ENCODE assay signal across 12 cellular contexts in the genomic region with DNA sequence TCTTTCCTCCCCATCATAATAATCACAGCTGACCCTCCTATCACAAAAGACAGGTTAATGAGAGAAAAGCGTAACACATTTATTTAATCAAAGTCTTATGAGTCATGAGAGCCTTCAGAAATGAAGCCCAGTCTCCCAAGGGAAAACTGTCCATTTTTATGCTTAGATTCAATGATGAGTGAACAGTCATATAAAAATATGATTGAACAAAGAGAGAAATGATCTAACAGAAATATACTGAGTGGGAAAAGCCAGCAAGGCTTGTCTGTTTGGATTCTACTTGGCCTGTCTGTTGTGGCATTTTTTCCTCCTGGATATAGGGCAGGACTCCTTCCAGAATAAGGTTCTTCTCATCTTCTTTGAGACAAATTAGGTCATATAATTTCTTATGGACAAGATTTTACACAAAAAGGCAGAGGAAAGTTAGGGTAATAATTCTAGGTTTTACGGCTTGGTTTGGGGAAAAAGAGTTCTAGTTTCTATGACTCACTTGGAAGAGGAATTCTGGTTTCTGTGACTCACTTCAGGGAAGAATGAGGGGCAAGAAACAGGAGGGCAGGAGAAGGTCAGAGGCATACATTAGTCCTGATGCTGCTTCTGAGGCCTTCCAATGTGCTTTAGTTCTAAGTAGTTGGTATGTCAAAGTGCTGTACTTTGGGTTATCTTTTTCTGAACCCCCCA.
DNase-seq lines count a peak whose midpoint lies in the region; TF ChIP-seq lines count a peak whose summit lies in the region.
"Had no signal": no experiment of that assay in that cellular context is flagged by ENCODE, and none has a peak within 500 bp of the region (broad histone marks: within the 10 kb centered on the region; RNA-seq: fewer than 3 reads in every experiment).

No MANE protein-coding gene starts in this region.

- TF ChIP-seq CTCF in kidney epithelial cell (IDR thresholded peaks at IDR 0.05; ENCODE audit: insufficient read depth, low read length, poor library complexity, severe bottlenecking) (no peak), transverse colon (IDR thresholded peaks at IDR 0.05) (no peak)

- peak; percentile 29 for DNase-seq in HPDE6-E6E7 (ENCODE audit: extremely low spot score)
- DNase-seq in astrocyte of the hippocampus (ENCODE audit: low read depth, low spot score) = peak; percentile 92
- DNase-seq in kidney epithelial cell (ENCODE audit: low read depth) = peak; percentile 75
- DNase-seq in transverse colon = no peak
- DNase-seq in H7 = no peak
- DNase-seq in DMS153 treated with DMSO at 0.1 percent for 48 hours (lab: John Stamatoyannopoulos, UW; ENCODE audit: unreplicated experiment) = no peak
- no peak for DNase-seq in GM19238 (ENCODE audit: insufficient read length, low spot score)
- DNase-seq: activated CD4-positive, CD25-positive, alpha-beta regulatory T cell treated with anti-CD3 and anti-CD28 coated beads, Interleukin-2, amount 50 U/mL, for 72 hours; activated naive CD4-positive, alpha-beta T cell treated with anti-CD3 and anti-CD28 coated beads, Interleukin-2, amount 10 ng/mL, durations not matched to agents 7 days and 5 days; heart right ventricle; nucleus accumbens; OCI-M1 had no signal

- intact Hi-C loops in transverse colon (cut with DNase I; ENCODE audit: low total_unique reads) = no loop called here

- H3K4me3 ChIP-seq in kidney epithelial cell (ENCODE audit: low read depth, low read length) (no peak overlapping the region), transverse colon (no peak overlapping the region), H7 (ENCODE audit: insufficient read depth, low read depth, low read length) (no peak overlapping the region)
- H3K4me3 ChIP-seq: heart right ventricle had no signal

- in situ Hi-C loops in transverse colon (cut with MboI; ENCODE audit: low pct_ligation_motif_present in 1 of 4, low pct_unique_long_range_greater_than_20kb in 1 of 4, low sequenced_read_pairs in 3 of 4) = no loop called here

- WGBS in transverse colon (ENCODE audit: low coverage in 1 of 2), 2 donors = 52 to 72% methylated on average over 2 of the region's 2 CpGs

- H3K27me3 ChIP-seq in kidney epithelial cell (ENCODE audit: control insufficient read depth, insufficient read depth, low read length) = no peaks in the 10 kb centered on the region
- no peaks in the 10 kb centered on the region for H3K27me3 ChIP-seq in transverse colon
- H3K27me3 ChIP-seq in H7 (ENCODE audit: control insufficient read depth, insufficient read depth, low read length) = no peaks in the 10 kb centered on the region
- H3K27me3 ChIP-seq: heart right ventricle had no signal

- H3K4me1 ChIP-seq in transverse colon = peaks cover 0 to 3% (median 1%) of the 10 kb centered on the region in 4 donors
- H3K4me1 ChIP-seq: heart right ventricle had no signal

- H3K27ac ChIP-seq in transverse colon = peak overlapping the region in 3 of 4 donors; percentile 23 to 29 (median 26)

- H3K36me3 ChIP-seq in kidney epithelial cell (ENCODE audit: control insufficient read depth, insufficient read depth, low read length) = no peaks in the 10 kb centered on the region
- no peaks in the 10 kb centered on the region for H3K36me3 ChIP-seq in transverse colon
- H3K36me3 ChIP-seq in H7 (replicated peaks; ENCODE audit: control insufficient read depth, insufficient read depth, low read length) = no peaks in the 10 kb centered on the region
- H3K36me3 ChIP-seq: heart right ventricle had no signal

- TF ChIP-seq EP300 in transverse colon (IDR thresholded peaks at IDR 0.05; ENCODE audit: low read depth) = no peak

- TF ChIP-seq POLR2A in transverse colon (IDR thresholded peaks at IDR 0.05) = no peak

- H3K9me3 ChIP-seq in transverse colon = no peaks in the 10 kb centered on the region
- H3K9me3 ChIP-seq: heart right ventricle had no signal

Comparison
In these comparisons a context has a peak if more than half of its experiments do, and no peak if none do; other contexts are left out.
1. DNase-seq: peak in HPDE6-E6E7 (single experiment), astrocyte of the hippocampus (single experiment) and kidney epithelial cell (single experiment); none in transverse colon (single experiment), H7 (single experiment), DMS153 treated with DMSO at 0.1 percent for 48 hours (single experiment) and GM19238 (single experiment).